ENCODE assay signal across 8 cellular contexts in genomic region chr22:38655532-38656255, GRCh38. TPM values are rescaled to one million over a fixed set of nuclear protein-coding genes. Genes with fewer than 3 reads are reported as not detected.
A peak's percentile ranks its signal among the peaks of the same experiment; 100 is the strongest.
DNase-seq lines count a peak whose midpoint lies in the region; ATAC-seq and TF ChIP-seq lines count a peak whose summit lies in the region.

No MANE protein-coding gene starts in this region.

- peak overlapping the region in 8 of 10 donors; percentile 95 to 99 (median 96) for H3K27ac ChIP-seq in heart right ventricle
- peak overlapping the region; percentile 81 to 87 (median 87) for H3K27ac ChIP-seq in sigmoid colon

- H3K36me3 Mint-ChIP-seq in activated T-helper 17 cell treated with anti-CD3 and anti-CD28 coated beads, Interleukin-2, amount 50 U/mL, for 72 hours (ENCODE audit: low read depth): no peaks in the 10 kb centered on the region

- H3K4me1 Mint-ChIP-seq in activated T-helper 17 cell treated with anti-CD3 and anti-CD28 coated beads, Interleukin-2, amount 50 U/mL, for 72 hours: peaks cover 5% of the 10 kb centered on the region

- H3K4me1 ChIP-seq in heart right ventricle: peaks cover 3 to 26% (median 19%) of the 10 kb centered on the region in 9 donors
- peaks cover 0 to 25% (median 21%) of the 10 kb centered on the region in 4 donors for H3K4me1 ChIP-seq in sigmoid colon

- TF ChIP-seq CTCF in heart right ventricle (IDR thresholded peaks at IDR 0.05): no peak
- TF ChIP-seq CTCF in sigmoid colon (IDR thresholded peaks at IDR 0.05): no peak

- H3K9me3 ChIP-seq in heart right ventricle: no peaks in the 10 kb centered on the region
- no peaks in the 10 kb centered on the region for H3K9me3 ChIP-seq in sigmoid colon

- 4 to 7% methylated on average over 22 of the region's 22 CpGs for WGBS in heart right ventricle, 2 donors
- 7 to 10% methylated on average over 22 of the region's 22 CpGs for WGBS in sigmoid colon, 2 donors

- ATAC-seq in activated T-helper 17 cell treated with anti-CD3 and anti-CD28 coated beads, Interleukin-2, amount 50 U/mL, for 72 hours (replicated peaks): no peak
- peak in 4 of 8 donors; percentile 3 to 24 (median 10) for ATAC-seq in heart right ventricle
- no peak for ATAC-seq in HG02885 (IDR thresholded peaks at IDR 0.05; ENCODE audit: poor library complexity, unreplicated experiment)
- ATAC-seq in GM21515 (IDR thresholded peaks at IDR 0.05; ENCODE audit: unreplicated experiment): no peak
- no peak for ATAC-seq in GM19397 (IDR thresholded peaks at IDR 0.05; ENCODE audit: unreplicated experiment)

- H3K27me3 ChIP-seq in heart right ventricle: no peaks in the 10 kb centered on the region
- no peaks in the 10 kb centered on the region for H3K27me3 ChIP-seq in sigmoid colon

- peak overlapping the region; percentile 66 to 98 (median 89) for H3K4me3 ChIP-seq in heart right ventricle
- peak overlapping the region; percentile 78 to 98 (median 90) for H3K4me3 ChIP-seq in sigmoid colon

- no peaks in the 10 kb centered on the region for H3K9me3 Mint-ChIP-seq in activated T-helper 17 cell treated with anti-CD3 and anti-CD28 coated beads, Interleukin-2, amount 50 U/mL, for 72 hours

- DNase-seq in Daoy (ENCODE audit: low read depth) (peak; percentile 17), HuH-7 (ENCODE audit: low spot score) (peak; percentile 20), heart right ventricle (no peak), sigmoid colon (peak; percentile 69)

- H3K27ac Mint-ChIP-seq in activated T-helper 17 cell treated with anti-CD3 and anti-CD28 coated beads, Interleukin-2, amount 50 U/mL, for 72 hours: peak overlapping the region; percentile 97

- no peaks in the 10 kb centered on the region for H3K27me3 Mint-ChIP-seq in activated T-helper 17 cell treated with anti-CD3 and anti-CD28 coated beads, Interleukin-2, amount 50 U/mL, for 72 hours

- H3K36me3 ChIP-seq in heart right ventricle (peaks cover 0 to 4% (median 0%) of the 10 kb centered on the region in 9 donors), sigmoid colon (peaks cover 0 to under 1% (median under 1%) of the 10 kb centered on the region in 4 donors)

- no peak for TF ChIP-seq EP300 in sigmoid colon (IDR thresholded peaks at IDR 0.05)

- no peak for TF ChIP-seq POLR2A in sigmoid colon (IDR thresholded peaks at IDR 0.05)

- intact Hi-C loops in heart right ventricle (cut with DNase I): loop anchor here in 2 of 10 donors (1.0 to 10.0 kb wide), 2 partner anchors 50 to 151 kb away; partner anchors contain the start of genes DDX17 (in 1 of the 2) and GTPBP1 (in 1 of the 2)
- intact Hi-C loops in sigmoid colon (cut with DNase I): no loop called here

- H3K4me3 Mint-ChIP-seq in activated T-helper 17 cell treated with anti-CD3 and anti-CD28 coated beads, Interleukin-2, amount 50 U/mL, for 72 hours: peak overlapping the region; percentile 87

RNA-seq across cellular contexts. Expression of gene FAM227A, which starts 0.5 kb away (rescaled TPM):
- total RNA-seq in Daoy (2014; rRNA removed; shearing (Covaris generic)): 0.06 and 0.80 TPM in 2 replicates
- total RNA-seq in activated T-helper 17 cell treated with anti-CD3 and anti-CD28 coated beads, Interleukin-2, amount 50 U/mL, for 72 hours: under 1 TPM; 0.45 to 0.63 TPM
- total RNA-seq in heart right ventricle: under 1 TPM; 0.11 to 0.97 (median 0.46) TPM
- polyA plus RNA-seq in heart right ventricle: under 1 TPM; 0.19 to 0.66 TPM
- total RNA-seq in sigmoid colon: 1 to 10 TPM in 1 of 4 donors, under 1 TPM in 3; 0.55 to 3.2 (median 0.80) TPM
- under 1 TPM in 2 of 3 donors, not detected in 1; 0.23 to 0.41 TPM for polyA plus RNA-seq in sigmoid colon

RNA-seq across cellular contexts. Expression of gene CBY1, which starts 0.7 kb away (rescaled TPM):
- 11.9 and 21.8 TPM in 2 replicates for total RNA-seq in Daoy (2014; rRNA removed; shearing (Covaris generic))
- total RNA-seq in activated T-helper 17 cell treated with anti-CD3 and anti-CD28 coated beads, Interleukin-2, amount 50 U/mL, for 72 hours: 10 to 100 TPM; 10.4 to 11.5 TPM
- 10 to 100 TPM; 33.8 to 51.0 (median 40.5) TPM for total RNA-seq in heart right ventricle
- polyA plus RNA-seq in heart right ventricle: 10 to 100 TPM; 41.6 to 74.7 TPM
- 10 to 100 TPM; 23.6 to 47.8 (median 39.3) TPM for total RNA-seq in sigmoid colon
- polyA plus RNA-seq in sigmoid colon: 10 to 100 TPM; 33.6 to 35.6 (median 34.7) TPM

RNA-seq across cellular contexts. Expression of gene TOMM22, which starts 26.1 kb away (rescaled TPM):
- total RNA-seq in Daoy (2014; rRNA removed; shearing (Covaris generic)): 70.4 and 79.0 TPM in 2 replicates
- 100 to 1,000 TPM in 1 of 2 donors, 10 to 100 TPM in 1; 59.9 to 138 TPM for total RNA-seq in activated T-helper 17 cell treated with anti-CD3 and anti-CD28 coated beads, Interleukin-2, amount 50 U/mL, for 72 hours
- 10 to 100 TPM; 55.7 to 86.2 (median 72.2) TPM for total RNA-seq in heart right ventricle
- 10 to 100 TPM; 23.0 to 40.7 TPM for polyA plus RNA-seq in heart right ventricle
- total RNA-seq in sigmoid colon: 10 to 100 TPM; 37.7 to 50.2 (median 40.5) TPM
- polyA plus RNA-seq in sigmoid colon: 10 to 100 TPM; 56.9 to 65.2 (median 64.3) TPM

RNA-seq across cellular contexts. Expression of gene JOSD1, which starts 45.0 kb away (rescaled TPM):
- 45.2 and 51.5 TPM in 2 replicates for total RNA-seq in Daoy (2014; rRNA removed; shearing (Covaris generic))
- total RNA-seq in activated T-helper 17 cell treated with anti-CD3 and anti-CD28 coated beads, Interleukin-2, amount 50 U/mL, for 72 hours: 100 to 1,000 TPM in 1 of 2 donors, 10 to 100 TPM in 1; 80.1 to 104 TPM
- total RNA-seq in heart right ventricle (10 to 100 TPM; 13.7 to 37.3 (median 21.8) TPM), sigmoid colon (10 to 100 TPM; 34.9 to 46.0 (median 36.8) TPM)
- polyA plus RNA-seq in heart right ventricle (10 to 100 TPM in 1 of 2 donors, 1 to 10 TPM in 1; 9.6 to 24.2 TPM), sigmoid colon (10 to 100 TPM; 57.6 to 94.6 (median 74.5) TPM)

RNA-seq across cellular contexts. Expression of gene GTPBP1, which starts 50.0 kb away (rescaled TPM):
- 16.5 and 23.5 TPM in 2 replicates for total RNA-seq in Daoy (2014; rRNA removed; shearing (Covaris generic))
- 10 to 100 TPM; 70.6 to 92.3 TPM for total RNA-seq in activated T-helper 17 cell treated with anti-CD3 and anti-CD28 coated beads, Interleukin-2, amount 50 U/mL, for 72 hours
- total RNA-seq in heart right ventricle: 10 to 100 TPM; 23.0 to 53.2 (median 34.2) TPM
- 10 to 100 TPM; 13.5 to 18.4 TPM for polyA plus RNA-seq in heart right ventricle
- 10 to 100 TPM; 23.5 to 46.2 (median 31.0) TPM for total RNA-seq in sigmoid colon
- polyA plus RNA-seq in sigmoid colon: 10 to 100 TPM; 15.0 to 59.1 (median 21.0) TPM

Comparison
In these comparisons a context has a peak if more than half of its experiments do, and no peak if none do; other contexts are left out.
1. DNase-seq: peak in Daoy (single experiment), HuH-7 (single experiment) and sigmoid colon (single experiment); none in heart right ventricle (0 of 2).